In genomic region chr11:34789196-34789834, GRCh38 we compare ENCODE assay signal across 18 cellular contexts.
DNase-seq lines count a peak whose midpoint lies in the region; ATAC-seq lines count a peak whose summit lies in the region.
"Had no signal": no experiment of that assay in that cellular context is flagged by ENCODE, and none has a peak within 500 bp of the region (broad histone marks: within the 10 kb centered on the region; RNA-seq: fewer than 3 reads in every experiment).

No MANE protein-coding gene starts in this region.

- ATAC-seq in GM19023 (IDR thresholded peaks at IDR 0.05; ENCODE audit: unreplicated experiment) (no peak), GM19328 (IDR thresholded peaks at IDR 0.05; ENCODE audit: unreplicated experiment) (no peak)
- ATAC-seq: T-helper 17 cell had no signal

- DNase-seq in NCI-H1092 (lab: John Stamatoyannopoulos, UW) (peak; percentile 59), NCI-H2029 treated with DMSO at 0.1 percent for 48 hours (lab: John Stamatoyannopoulos, UW) (peak; percentile 57), SW480 (ENCODE audit: low spot score) (peak; percentile 55), renal cortical epithelial cell (ENCODE audit: low read depth) (peak; percentile 44), T-helper 1 cell (no peak)
- DNase-seq: activated gamma-delta T cell; CD4-positive, alpha-beta memory T cell; cortex of kidney; Kasumi-1; NCI-H1694; NCI-H526 treated with DMSO at 0.1 percent for 48 hours; retina; SJCRH30; stimulated activated CD4-positive, alpha-beta T cell treated with anti-CD3 and anti-CD28 coated beads, Interleukin-12 subunit alpha, Interleukin-12 subunit beta, amount 100 ng/mL, for 4 hours; T-helper 17 cell; upper lobe of left lung had no signal

Comparison
In these comparisons a context has a peak if more than half of its experiments do, and no peak if none do; other contexts are left out.
1. DNase-seq: peak in NCI-H1092 (single experiment), NCI-H2029 treated with DMSO at 0.1 percent for 48 hours (single experiment), SW480 (single experiment) and renal cortical epithelial cell (single experiment); none in T-helper 1 cell (0 of 5).